Comparison of ENCODE assay signal across 12 cellular contexts in genomic region chr9:22005700-22006605, GRCh38. TPM values are rescaled to one million over a fixed set of nuclear protein-coding genes. Genes with fewer than 3 reads are reported as not detected.
A peak's percentile ranks its signal among the peaks of the same experiment; 100 is the strongest.
DNase-seq lines count a peak whose midpoint lies in the region; ATAC-seq lines count a peak whose summit lies in the region.
"Had no signal": no experiment of that assay in that cellular context is flagged by ENCODE, and none has a peak within 500 bp of the region (broad histone marks: within the 10 kb centered on the region; RNA-seq: fewer than 3 reads in every experiment).

No MANE protein-coding gene starts in this region.

- H3K9me3 Mint-ChIP-seq in activated naive CD8-positive, alpha-beta T cell (ENCODE audit: low read depth) = no peaks in the 10 kb centered on the region
- no peaks in the 10 kb centered on the region for H3K9me3 Mint-ChIP-seq in activated naive CD8-positive, alpha-beta T cell treated with anti-CD3 and anti-CD28 coated beads for 36 hours
- no peaks in the 10 kb centered on the region for H3K9me3 Mint-ChIP-seq in stimulated activated memory B cell treated with anti-CD40 and anti-IgM and Interleukin-4, amounts not matched to agents 10 μg/mL and 1 μg/mL and 100 μg/mL, for 72 hours

- no peaks in the 10 kb centered on the region for H3K36me3 Mint-ChIP-seq in activated naive CD8-positive, alpha-beta T cell
- H3K36me3 Mint-ChIP-seq in activated naive CD8-positive, alpha-beta T cell treated with anti-CD3 and anti-CD28 coated beads for 36 hours = no peaks in the 10 kb centered on the region
- H3K36me3 Mint-ChIP-seq in stimulated activated memory B cell treated with anti-CD40 and anti-IgM and Interleukin-4, amounts not matched to agents 10 μg/mL and 1 μg/mL and 100 μg/mL, for 72 hours = no peaks in the 10 kb centered on the region

- no peak for DNase-seq in activated naive CD8-positive, alpha-beta T cell treated with anti-CD3 and anti-CD28 coated beads for 36 hours
- DNase-seq in amniotic epithelial cell (ENCODE audit: low read depth) (peak; percentile 69), MG63 (no peak), NAMALWA (ENCODE audit: low spot score) (no peak)
- DNase-seq: cerebellar nuclear complex; Right ventricle myocardium superior; stimulated activated CD4-positive, alpha-beta T cell treated with anti-CD3 and anti-CD28 coated beads, Interleukin-12 subunit alpha, Interleukin-12 subunit beta, amount 100 ng/mL, for 4 hours had no signal

- no peak for ATAC-seq in stimulated activated memory B cell treated with anti-CD40 and anti-IgM and Interleukin-4, amounts not matched to agents 10 μg/mL and 1 μg/mL and 100 μg/mL, for 72 hours
- ATAC-seq in GM21737 (IDR thresholded peaks at IDR 0.05; ENCODE audit: unreplicated experiment) = no peak

- H3K9me3 ChIP-seq in iPS-15b (ENCODE audit: control insufficient read depth, insufficient read depth, low read length) (no peaks in the 10 kb centered on the region), MG63 (no peaks in the 10 kb centered on the region)

- peaks cover 22% of the 10 kb centered on the region for H3K4me1 Mint-ChIP-seq in activated naive CD8-positive, alpha-beta T cell (ENCODE audit: low read depth)
- peaks cover 17% of the 10 kb centered on the region for H3K4me1 Mint-ChIP-seq in activated naive CD8-positive, alpha-beta T cell treated with anti-CD3 and anti-CD28 coated beads for 36 hours
- H3K4me1 Mint-ChIP-seq in stimulated activated memory B cell treated with anti-CD40 and anti-IgM and Interleukin-4, amounts not matched to agents 10 μg/mL and 1 μg/mL and 100 μg/mL, for 72 hours = peaks cover 35% of the 10 kb centered on the region

- H3K4me3 Mint-ChIP-seq in activated naive CD8-positive, alpha-beta T cell = peak overlapping the region; percentile 53
- no peak overlapping the region for H3K4me3 Mint-ChIP-seq in activated naive CD8-positive, alpha-beta T cell treated with anti-CD3 and anti-CD28 coated beads for 36 hours
- H3K4me3 Mint-ChIP-seq in stimulated activated memory B cell treated with anti-CD40 and anti-IgM and Interleukin-4, amounts not matched to agents 10 μg/mL and 1 μg/mL and 100 μg/mL, for 72 hours = peak overlapping the region; percentile 10

- H3K27ac Mint-ChIP-seq in activated naive CD8-positive, alpha-beta T cell = no peak overlapping the region
- H3K27ac Mint-ChIP-seq in activated naive CD8-positive, alpha-beta T cell treated with anti-CD3 and anti-CD28 coated beads for 36 hours = no peak overlapping the region
- H3K27ac Mint-ChIP-seq in stimulated activated memory B cell treated with anti-CD40 and anti-IgM and Interleukin-4, amounts not matched to agents 10 μg/mL and 1 μg/mL and 100 μg/mL, for 72 hours = no peak overlapping the region

- H3K36me3 ChIP-seq in iPS-15b (ENCODE audit: control insufficient read depth, insufficient read depth, low read length) = no peaks in the 10 kb centered on the region
- H3K36me3 ChIP-seq in MG63 = no peaks in the 10 kb centered on the region

- peaks cover 55% of the 10 kb centered on the region for H3K27me3 Mint-ChIP-seq in activated naive CD8-positive, alpha-beta T cell
- peaks cover 96% of the 10 kb centered on the region for H3K27me3 Mint-ChIP-seq in activated naive CD8-positive, alpha-beta T cell treated with anti-CD3 and anti-CD28 coated beads for 36 hours
- peaks cover 38% of the 10 kb centered on the region for H3K27me3 Mint-ChIP-seq in stimulated activated memory B cell treated with anti-CD40 and anti-IgM and Interleukin-4, amounts not matched to agents 10 μg/mL and 1 μg/mL and 100 μg/mL, for 72 hours

- H3K4me3 ChIP-seq in iPS-15b (ENCODE audit: low read depth, low read length) (peak overlapping the region; percentile 52), MG63 (no peak overlapping the region)
- H3K4me3 ChIP-seq: BLaER1 had no signal

- H3K27me3 ChIP-seq in iPS-15b (ENCODE audit: control insufficient read depth, insufficient read depth, low read length) = peaks cover 92% of the 10 kb centered on the region
- no peaks in the 10 kb centered on the region for H3K27me3 ChIP-seq in MG63

- peaks cover 6% of the 10 kb centered on the region for H3K4me1 ChIP-seq in iPS-15b (ENCODE audit: control insufficient read depth, insufficient read depth, low read length)

- no peak overlapping the region for H3K9ac ChIP-seq in iPS-15b (ENCODE audit: low read depth, low read length)
- H3K9ac ChIP-seq: BLaER1 had no signal

RNA-seq across cellular contexts. Expression of gene CDKN2B, which starts 3.2 kb away (rescaled TPM):
- not detected for total RNA-seq in activated naive CD8-positive, alpha-beta T cell treated with anti-CD3 and anti-CD28 coated beads for 36 hours
- total RNA-seq in MG63 (2014; rRNA removed; shearing (Covaris generic); ENCODE audit: low replicate concordance) = not detected in 2 replicates

RNA-seq across cellular contexts. Expression of gene CDKN2B-AS1, which starts 11.4 kb away (rescaled TPM):
- under 1 TPM in 1 of 2 experiments, not detected in 1; 0.10 TPM for total RNA-seq in activated naive CD8-positive, alpha-beta T cell treated with anti-CD3 and anti-CD28 coated beads for 36 hours
- not detected in 2 replicates for total RNA-seq in MG63 (2014; rRNA removed; shearing (Covaris generic); ENCODE audit: low replicate concordance)
- total RNA-seq: Right ventricle myocardium superior had no signal

RNA-seq across cellular contexts. Expression of gene CDKN2A, which starts 11.8 kb away (rescaled TPM):
- total RNA-seq in activated naive CD8-positive, alpha-beta T cell treated with anti-CD3 and anti-CD28 coated beads for 36 hours = 1 to 10 TPM in 1 of 2 experiments, under 1 TPM in 1; 0.97 to 1.5 TPM
- not detected in 2 replicates for total RNA-seq in MG63 (2014; rRNA removed; shearing (Covaris generic); ENCODE audit: low replicate concordance)
